9 cellular contexts compared by ENCODE assay signal in the genomic region with DNA sequence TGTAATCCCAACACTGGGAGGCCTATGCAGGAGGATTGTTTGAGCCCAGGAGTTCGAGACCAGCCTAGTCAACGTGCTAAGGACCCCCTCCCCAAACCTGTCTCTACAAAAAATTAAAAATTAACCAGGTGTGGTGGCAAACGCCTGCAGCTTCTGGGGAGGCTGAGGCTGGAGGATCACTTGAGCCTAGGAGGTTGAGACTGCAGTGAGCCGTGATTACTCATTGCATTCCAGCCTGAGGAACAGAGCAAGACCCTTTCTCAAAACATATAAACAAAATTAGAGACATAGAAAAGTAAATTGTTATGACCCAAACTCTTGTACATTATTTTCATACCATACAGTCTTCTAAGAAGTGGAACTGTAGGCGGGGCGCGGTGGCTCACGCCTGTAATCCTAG. TPM values are rescaled to one million over a fixed set of nuclear protein-coding genes. Genes with fewer than 3 reads are reported as not detected.
DNase-seq lines count a peak whose midpoint lies in the region; ATAC-seq, FAIRE-seq and TF ChIP-seq lines count a peak whose summit lies in the region.
"Had no signal": no experiment of that assay in that cellular context is flagged by ENCODE, and none has a peak within 500 bp of the region (broad histone marks: within the 10 kb centered on the region; RNA-seq: fewer than 3 reads in every experiment).

No MANE protein-coding gene starts in this region.

- no peak for FAIRE-seq in GM12891 (lab: Jason Lieb, UNC)

- H3K4me3 ChIP-seq in heart left ventricle, result peak overlapping the region; percentile 79 to 100 (median 96)
- H3K4me3 ChIP-seq in brain microvascular endothelial cell (ENCODE audit: low read depth, low read length), result peak overlapping the region; percentile 89
- peak overlapping the region; percentile 87 to 99 for H3K4me3 ChIP-seq in vagina

- no peaks in the 10 kb centered on the region for H3K9me3 Mint-ChIP-seq in mesothelial cell of epicardium

- H3K4me1 ChIP-seq in heart left ventricle, result peaks cover 5 to 43% (median 27%) of the 10 kb centered on the region in 12 donors
- H3K4me1 ChIP-seq in vagina, result peaks cover 40% of the 10 kb centered on the region

- H3K36me3 ChIP-seq in heart left ventricle (peaks cover 0 to 22% (median 11%) of the 10 kb centered on the region in 9 donors), brain microvascular endothelial cell (replicated peaks) (peaks cover 3% of the 10 kb centered on the region), vagina (no peaks in the 10 kb centered on the region)

- intact Hi-C loops in heart left ventricle (cut with DNase I), result loop anchor here in 4 of 10 donors (5.0 to 10.0 kb wide), 3 partner anchors 120 to 170 kb away; no protein-coding TSS in a partner anchor
- intact Hi-C loops in left cardiac atrium (cut with DNase I), result loop anchor here in 1 of 2 donors (10.0 kb wide), 1 partner anchor 170 kb away; no protein-coding TSS in a partner anchor
- intact Hi-C loops in vagina (cut with DNase I), result no loop called here

- H3K27me3 ChIP-seq in heart left ventricle, result no peaks in the 10 kb centered on the region
- H3K27me3 ChIP-seq in brain microvascular endothelial cell (replicated peaks), result no peaks in the 10 kb centered on the region
- H3K27me3 ChIP-seq in vagina, result no peaks in the 10 kb centered on the region

- 80 to 82% (median 81%) methylated on average over 8 of the region's 8 CpGs for WGBS in heart left ventricle, 4 donors

- no peaks in the 10 kb centered on the region for H3K9me3 ChIP-seq in heart left ventricle
- H3K9me3 ChIP-seq in vagina, result no peaks in the 10 kb centered on the region

- H3K27ac Mint-ChIP-seq in mesothelial cell of epicardium, result peak overlapping the region; percentile 99

- peaks cover 30% of the 10 kb centered on the region for H3K4me1 Mint-ChIP-seq in mesothelial cell of epicardium

- H3K36me3 Mint-ChIP-seq in mesothelial cell of epicardium, result peaks cover 3% of the 10 kb centered on the region

- H3K27ac ChIP-seq in heart left ventricle (peak overlapping the region in 4 of 12 donors; percentile 85 to 92 (median 90)), brain microvascular endothelial cell (no peak overlapping the region), vagina (no peak overlapping the region)

- H3K4me3 Mint-ChIP-seq in mesothelial cell of epicardium, result peak overlapping the region; percentile 97

- TF ChIP-seq POLR2A in heart left ventricle (IDR thresholded peaks at IDR 0.05) (no peak), vagina (IDR thresholded peaks at IDR 0.05) (no peak), GM12891 (IDR thresholded peaks at IDR 0.05; ENCODE audit: low read depth, low read length) (no peak)

- DNase-seq in heart left ventricle (no peak), left cardiac atrium (no peak), brain microvascular endothelial cell (no peak), mesothelial cell of epicardium (ENCODE audit: low spot score in 2 of 2, unreplicated experiment in 2 of 2) (no peak), vagina (ENCODE audit: extremely low spot score in 2 of 2) (no peak), ACHN (no peak), GM12891 (ENCODE audit: insufficient read length, low spot score) (no peak)
- DNase-seq: DMS153 had no signal

- TF ChIP-seq CTCF in heart left ventricle (IDR thresholded peaks at IDR 0.05) (no peak), brain microvascular endothelial cell (IDR thresholded peaks at IDR 0.05; ENCODE audit: low read depth, low read length, missing control alignments) (no peak), mesothelial cell of epicardium (IDR thresholded peaks at IDR 0.05; ENCODE audit: unreplicated experiment) (no peak), vagina (IDR thresholded peaks at IDR 0.05) (no peak)

- no peaks in the 10 kb centered on the region for H3K27me3 Mint-ChIP-seq in mesothelial cell of epicardium (ENCODE audit: low read depth)

- ATAC-seq in heart left ventricle (no peak), left cardiac atrium (no peak), GM19351 (IDR thresholded peaks at IDR 0.05; ENCODE audit: unreplicated experiment) (no peak)

- in situ Hi-C loops in brain microvascular endothelial cell (cut with HindIII; ENCODE audit: low pct_ligation_motif_present, low sequenced_read_pairs) (no loop called here), ACHN (cut with HindIII; ENCODE audit: low pct_ligation_motif_present, low pct_unique_long_range_greater_than_20kb, low sequenced_read_pairs) (no loop called here)

TF ChIP-seq in GM12891, 5 proteins besides CTCF, POLR2A, EP300 and RAD21:
- TF ChIP-seq POLR2AphosphoS5 (IDR thresholded peaks at IDR 0.05; ENCODE audit: low read depth, low read length) (no peak), POU2F2 (IDR thresholded peaks at IDR 0.05; ENCODE audit: low read depth, low read length) (no peak), SPI1 (IDR thresholded peaks at IDR 0.05; ENCODE audit: low read depth, low read length) (no peak), PAX5 (IDR thresholded peaks at IDR 0.05; ENCODE audit: insufficient read depth, low read length, severe bottlenecking) (no peak), TAF1 (IDR thresholded peaks at IDR 0.05; ENCODE audit: low read depth, low read length) (no peak)

RNA-seq across cellular contexts. Expression of gene GPR107, which starts 1.1 kb away (rescaled TPM):
- 10 to 100 TPM; 16.1 to 33.2 (median 21.3) TPM for total RNA-seq in heart left ventricle
- 10 to 100 TPM in 1 of 2 donors, 1 to 10 TPM in 1; 7.0 to 30.5 TPM for polyA plus RNA-seq in heart left ventricle
- total RNA-seq in left cardiac atrium, result 10 to 100 TPM; 23.6 to 27.6 TPM
- 67.4 to 68.5 TPM (median 68.0 TPM) in 3 replicates for total RNA-seq in mesothelial cell of epicardium
- 25.5 TPM for total RNA-seq in vagina
- 9.8 TPM for polyA plus RNA-seq in GM12891 (2012; ENCODE audit: low read depth, missing spikeins)

RNA-seq across cellular contexts. Expression of gene FNBP1, which starts 11.8 kb away (rescaled TPM):
- 10 to 100 TPM; 16.6 to 47.3 (median 24.8) TPM for total RNA-seq in heart left ventricle
- 10 to 100 TPM in 1 of 2 donors, 1 to 10 TPM in 1; 6.9 to 13.4 TPM for polyA plus RNA-seq in heart left ventricle
- 10 to 100 TPM; 27.7 to 29.0 TPM for total RNA-seq in left cardiac atrium
- total RNA-seq in mesothelial cell of epicardium, result 48.3 to 52.4 TPM (median 49.9 TPM) in 3 replicates
- total RNA-seq in vagina, result 47.1 TPM
- polyA plus RNA-seq in GM12891 (2012; ENCODE audit: low read depth, missing spikeins), result 209 TPM
